ENCODE assay signal across 8 cellular contexts in the genomic region with DNA sequence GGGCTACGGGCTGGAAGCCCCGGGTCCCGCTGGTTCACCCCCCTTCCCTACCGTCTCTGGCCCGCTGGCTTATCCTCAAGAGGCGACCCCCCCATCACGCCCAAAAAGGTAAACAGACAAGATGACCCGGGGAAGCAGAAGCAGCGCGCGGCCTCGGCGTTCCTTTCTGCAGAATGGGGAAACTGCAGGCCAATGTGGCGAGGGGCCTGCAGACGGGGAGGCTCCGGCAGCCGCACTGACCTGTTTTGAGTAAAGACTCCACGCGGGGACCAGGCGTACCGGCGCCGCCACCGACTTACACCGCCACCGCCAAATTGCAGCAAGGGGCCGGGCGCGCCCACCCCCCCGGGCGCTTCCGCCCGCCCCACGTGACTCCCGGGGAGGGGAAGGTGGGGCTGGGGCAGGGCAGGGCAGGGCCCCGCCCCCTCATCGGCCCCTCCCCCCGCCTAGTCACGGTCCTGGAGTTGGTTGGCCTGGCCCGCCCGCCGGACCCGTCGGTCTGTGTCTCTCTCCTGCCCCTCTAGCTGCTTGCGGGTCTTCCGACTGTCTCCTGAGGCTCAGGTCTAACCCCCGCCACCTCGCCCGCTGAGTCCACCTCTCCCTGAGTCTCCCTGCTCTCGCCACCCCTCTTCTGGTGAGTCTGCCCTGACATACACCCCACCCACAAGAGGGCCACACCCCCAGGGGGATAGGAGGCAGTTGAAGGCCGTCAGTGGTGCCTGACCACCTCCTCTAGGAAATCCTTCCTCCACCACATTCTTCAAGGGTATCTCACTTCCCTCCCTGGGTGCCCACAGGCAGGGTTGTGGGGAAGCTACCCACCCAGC. TPM values are rescaled to one million over a fixed set of nuclear protein-coding genes. Genes with fewer than 3 reads are reported as not detected.
DNase-seq lines count a peak whose midpoint lies in the region; ATAC-seq and TF ChIP-seq lines count a peak whose summit lies in the region.

ARAP1 (minus strand) TSS at position 321 of the 827 bp plus-strand sequence. CDS start 25,280 bp downstream, outside the sequence.

- DNase-seq in Ammon's horn (ENCODE audit: low spot score) (peak; percentile 81), HL-60 (ENCODE audit: low read depth in 1 of 2, low spot score in 1 of 2) (peak; percentile 55 to 75), RKO (ENCODE audit: low spot score) (peak; percentile 83), fibroblast of peridontal ligament (ENCODE audit: extremely low read depth) (peak; percentile 50), natural killer cell (peak; percentile 68)
- DNase-seq in activated T-helper 1 cell treated with anti-CD3 and anti-CD28 coated beads, Interleukin-2, amount 50 U/mL, for 16 hours (ENCODE audit: low read depth in 1 of 2, low spot score in 1 of 2): peak; percentile 60 to 75
- DNase-seq in stimulated activated naive CD4-positive, alpha-beta T cell treated with Interleukin-2 at 50 U/mL for 16 hours (lab: John Stamatoyannopoulos, UW): peak; percentile 75

- peak within 1 kb of the TSS; percentile 93 for H3K4me3 Mint-ChIP-seq in natural killer cell

- no peaks in the 10 kb centered on the region for H3K27me3 Mint-ChIP-seq in natural killer cell (ENCODE audit: low read depth in 2 of 2)

- peak; percentile 85 to 95 (median 88) for ATAC-seq in natural killer cell

- H3K4me3 ChIP-seq in HL-60 (replicated peaks; ENCODE audit: insufficient read depth, low read length): peak within 1 kb of the TSS; percentile 75

- peak within 1 kb of the TSS; percentile 58 for H3K27ac ChIP-seq in HL-60 (replicated peaks)

- peak; percentile 64 for TF ChIP-seq POLR2A in GM19099 (IDR thresholded peaks at IDR 0.05; ENCODE audit: extremely low read depth, insufficient read length, low read depth)

- H3K27me3 ChIP-seq in HL-60 (ENCODE audit: insufficient read depth, poor library complexity, severe bottlenecking): no peaks in the 10 kb centered on the region

- TF ChIP-seq CTCF in HL-60 (IDR thresholded peaks at IDR 0.05; ENCODE audit: insufficient read depth, low read length) (no peak), natural killer cell (IDR thresholded peaks at IDR 0.05) (no peak)

- peaks cover 42 to 65% of the 10 kb centered on the region in 2 donors for H3K4me1 Mint-ChIP-seq in natural killer cell

- H3K27ac Mint-ChIP-seq in natural killer cell: peak within 1 kb of the TSS; percentile 91 to 93

- intact Hi-C loops in natural killer cell (cut with micrococcal nuclease): loop anchor here (2.0 to 5.0 kb wide), 2 partner anchors 16 to 40 kb away; partner anchors contain the start of gene STARD10

- H3K9me3 Mint-ChIP-seq in natural killer cell: no peaks in the 10 kb centered on the region

- H3K36me3 Mint-ChIP-seq in natural killer cell: no peaks in the 10 kb centered on the region

RNA-seq across cellular contexts. Expression of gene ARAP1, which starts in this region (rescaled TPM):
- total RNA-seq in natural killer cell: 100 to 1,000 TPM; 293 to 327 (median 296) TPM

Comparison
In these comparisons a context has a peak if more than half of its experiments do, and no peak if none do; other contexts are left out.
1. Peak in every context shown above with its lines: DNase-seq, ATAC-seq, H3K4me3 ChIP-seq and H3K27ac ChIP-seq.